Comparison of ENCODE assay signal across 1 cellular context in the genomic region with DNA sequence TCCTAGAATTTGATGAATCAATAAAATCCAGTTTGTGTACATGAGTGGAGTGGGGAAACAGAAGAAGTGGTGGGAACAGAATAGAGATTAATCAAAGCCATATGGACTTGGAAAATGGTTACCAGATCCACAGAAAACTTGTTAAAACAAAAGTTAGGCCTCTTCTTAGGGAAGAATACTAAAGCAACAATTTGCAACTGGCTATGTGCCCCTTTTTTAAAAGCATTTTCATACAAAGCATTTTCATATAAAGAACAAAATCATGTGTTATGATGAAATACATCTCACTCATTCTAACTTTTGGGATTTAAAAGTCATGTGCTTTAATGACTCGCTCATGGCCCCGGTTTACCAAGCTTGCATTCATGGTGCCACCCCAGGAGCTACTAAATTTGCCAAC.
TF ChIP-seq lines count a peak whose summit lies in the region.

No MANE protein-coding gene starts in this region.

TF ChIP-seq in IMR-90, 13 proteins besides CTCF, POLR2A, EP300 and RAD21:
- no peak for TF ChIP-seq FOS (IDR thresholded peaks at IDR 0.05; ENCODE audit: low read depth, low read length)
- TF ChIP-seq, protein P1, sequence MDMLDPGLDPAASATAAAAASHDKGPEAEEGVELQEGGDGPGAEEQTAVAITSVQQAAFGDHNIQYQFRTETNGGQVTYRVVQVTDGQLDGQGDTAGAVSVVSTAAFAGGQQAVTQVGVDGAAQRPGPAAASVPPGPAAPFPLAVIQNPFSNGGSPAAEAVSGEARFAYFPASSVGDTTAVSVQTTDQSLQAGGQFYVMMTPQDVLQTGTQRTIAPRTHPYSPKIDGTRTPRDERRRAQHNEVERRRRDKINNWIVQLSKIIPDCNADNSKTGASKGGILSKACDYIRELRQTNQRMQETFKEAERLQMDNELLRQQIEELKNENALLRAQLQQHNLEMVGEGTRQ (IDR thresholded peaks at IDR 0.05; ENCODE audit: low read depth, low read length), result no peak
- no peak for TF ChIP-seq CEBPB (IDR thresholded peaks at IDR 0.05; ENCODE audit: low read depth, low read length)
- no peak for TF ChIP-seq SMC3 (IDR thresholded peaks at IDR 0.05; ENCODE audit: low read depth, low read length)
- no peak for TF ChIP-seq MXI1 (IDR thresholded peaks at IDR 0.05; ENCODE audit: borderline replicate concordance, low read depth, low read length)
- TF ChIP-seq RCOR1 (IDR thresholded peaks at IDR 0.05; ENCODE audit: insufficient replicate concordance, low read length), result no peak
TF ChIP-seq in IMR-90: peak in this region for 0.
